ENCODE assay signal across 21 cellular contexts in the genomic region with DNA sequence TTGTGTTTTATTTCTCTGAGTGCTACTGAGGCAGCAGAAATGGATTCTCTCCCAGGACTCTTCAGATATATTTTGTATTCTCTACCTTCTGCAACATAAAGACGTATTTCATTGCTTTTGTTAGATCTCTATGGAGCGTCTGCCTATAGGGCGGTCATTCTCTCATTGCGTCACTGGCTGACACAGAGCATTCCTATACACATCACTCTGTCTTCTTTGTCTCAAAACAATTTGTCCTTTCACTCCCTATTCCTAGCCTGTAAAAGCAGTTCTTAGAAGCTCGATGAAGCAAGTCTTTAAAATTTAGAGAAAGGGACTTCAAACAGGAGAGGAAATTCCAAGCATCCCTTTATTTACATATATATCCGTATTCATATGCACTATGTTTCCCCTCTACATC.
A peak's percentile ranks its signal among the peaks of the same experiment; 100 is the strongest.
DNase-seq lines count a peak whose midpoint lies in the region; ATAC-seq, FAIRE-seq and TF ChIP-seq lines count a peak whose summit lies in the region.
"Had no signal": no experiment of that assay in that cellular context is flagged by ENCODE, and none has a peak within 500 bp of the region (broad histone marks: within the 10 kb centered on the region; RNA-seq: fewer than 3 reads in every experiment).

No MANE protein-coding gene starts in this region.

- H3K79me2 ChIP-seq in H1 (ENCODE audit: control insufficient read depth in 1 of 2, insufficient read depth in 2 of 2, low read length in 2 of 2) = no peaks in the 10 kb centered on the region
- no peaks in the 10 kb centered on the region for H3K79me2 ChIP-seq in Karpas-422 (ENCODE audit: low read length)

- no peak overlapping the region for H3K56ac ChIP-seq in H1 (replicated peaks; ENCODE audit: insufficient read length, low read depth, low read length)

- CTCF ChIA-PET in H1 (lab: Charles Lee; ENCODE audit: partially characterized antibody) (interaction anchor here (0.5 to 3.8 kb wide), 10 partner anchors 10 to 585 kb away, joined by 3 to 33 read pairs (median 6); partner anchors contain the start of gene CPED1), HEK293T (lab: Yijun Ruan, JAX) (interaction anchor here (2.0 kb wide), 1 partner anchor 120 kb away, joined by 5 read pairs; the partner anchor contains the start of gene CPED1)

- H3K79me1 ChIP-seq in H1 (ENCODE audit: low read depth, low read length) = no peaks in the 10 kb centered on the region

- H2AK5ac ChIP-seq in H1 (ENCODE audit: low read depth, low read length) = no peak overlapping the region

- no peaks in the 10 kb centered on the region for H3K27me3 ChIP-seq in H1 (replicated peaks in 1 of 4; ENCODE audit: control insufficient read depth in 3 of 4, extremely low read depth in 1 of 4, insufficient read depth in 3 of 4, low read length in 3 of 4)
- H3K27me3 ChIP-seq in Karpas-422 (ENCODE audit: low read length) = no peaks in the 10 kb centered on the region
- H3K27me3 ChIP-seq in foreskin keratinocyte = no peaks in the 10 kb centered on the region

- no peak overlapping the region for H2BK20ac ChIP-seq in H1 (ENCODE audit: low read length)

- no peak for TF ChIP-seq RAD21 in H1 (IDR thresholded peaks at IDR 0.05 in 1 of 2, conservative IDR thresholded peaks at IDR 0.05 in 1 of 2; ENCODE audit: low read depth in 2 of 2, low read length in 2 of 2)

- POLR2A ChIA-PET in H1 (lab: Charles Lee; ENCODE audit: partially characterized antibody) = no interaction called here
- POLR2A ChIA-PET in HEK293T (lab: Yijun Ruan, JAX) = no interaction called here

- TF ChIP-seq POLR2A in H1 (IDR thresholded peaks at IDR 0.05; ENCODE audit: control extremely low read depth in 1 of 2, low read depth in 2 of 2, low read length in 2 of 2) = no peak

- no peak overlapping the region for H2BK5ac ChIP-seq in H1 (ENCODE audit: low read depth, low read length)

- no peak overlapping the region for H4K5ac ChIP-seq in H1 (ENCODE audit: insufficient read length, low read depth, low read length)

- in situ Hi-C loops in SK-MEL-5 (cut with HindIII; ENCODE audit: low pct_unique_long_range_greater_than_20kb, low sequenced_read_pairs) = no loop called here

- H3K9me3 ChIP-seq in H1 (ENCODE audit: insufficient read depth in 2 of 2, low read depth in 1 of 2, low read length in 1 of 2) = no peaks in the 10 kb centered on the region
- no peaks in the 10 kb centered on the region for H3K9me3 ChIP-seq in Karpas-422 (ENCODE audit: low read length)
- H3K9me3 ChIP-seq: BE2C had no signal

- no peak overlapping the region for H2BK15ac ChIP-seq in H1 (ENCODE audit: low read length)

- H3K9me2 ChIP-seq in Karpas-422 (replicated peaks; ENCODE audit: insufficient read depth, low read length) = no peaks in the 10 kb centered on the region

- ATAC-seq in foreskin keratinocyte = no peak
- ATAC-seq: K562 had no signal

- TF ChIP-seq CTCF in H1 (IDR thresholded peaks at IDR 0.05; ENCODE audit: control extremely low read depth in 1 of 3, insufficient read depth in 1 of 3, low read depth in 1 of 3, low read length in 3 of 3) = no peak
- no peak for TF ChIP-seq CTCF in neural crest cell (conservative IDR thresholded peaks at IDR 0.05)
- TF ChIP-seq CTCF in foreskin keratinocyte (conservative IDR thresholded peaks at IDR 0.05) = no peak

- H3K14ac ChIP-seq in H1 (ENCODE audit: insufficient read length) = no peak overlapping the region

- H4K20me1 ChIP-seq in H1 (replicated peaks in 1 of 2; ENCODE audit: control insufficient read depth in 1 of 2, insufficient read depth in 2 of 2, low read length in 2 of 2) = no peaks in the 10 kb centered on the region
- no peaks in the 10 kb centered on the region for H4K20me1 ChIP-seq in Karpas-422 (ENCODE audit: insufficient read depth, low read depth, low read length)

- H3K27ac ChIP-seq in H1 (ENCODE audit: low read depth, low read length) = no peak overlapping the region
- H3K27ac ChIP-seq in Karpas-422 (ENCODE audit: low read length) = no peak overlapping the region
- H3K27ac ChIP-seq in foreskin keratinocyte = no peak overlapping the region
- H3K27ac ChIP-seq: RWPE1 had no signal

- H3K36me3 ChIP-seq in H1 (ENCODE audit: control insufficient read depth in 2 of 4, insufficient read depth in 4 of 4, low read length in 3 of 4) = no peaks in the 10 kb centered on the region
- H3K36me3 ChIP-seq in Karpas-422 (ENCODE audit: insufficient read depth, low read length) = no peaks in the 10 kb centered on the region
- H3K36me3 ChIP-seq: BE2C had no signal

- H2AFZ ChIP-seq in H1 (ENCODE audit: low read length) (no peak overlapping the region), Karpas-422 (ENCODE audit: low read length) (no peak overlapping the region)

- peaks cover 2% of the 10 kb centered on the region for H3K9me3 Mint-ChIP-seq in neural crest cell
- H3K9me3 Mint-ChIP-seq: HFFc6 had no signal

- H4K91ac ChIP-seq in H1 (replicated peaks; ENCODE audit: insufficient read length, low read length) = no peak overlapping the region

- H2BK120ac ChIP-seq in H1 (replicated peaks; ENCODE audit: low read depth, low read length) = no peak overlapping the region

- H3K9ac ChIP-seq in H1 (replicated peaks in 1 of 4; ENCODE audit: extremely low read depth in 1 of 4, low read depth in 3 of 4, low read length in 3 of 4) = no peak overlapping the region
- H3K9ac ChIP-seq in Karpas-422 (ENCODE audit: low read length) = no peak overlapping the region

- peak; percentile 95 for DNase-seq in SK-MEL-5 (ENCODE audit: low read depth, low spot score)
- DNase-seq in H1 (ENCODE audit: low read depth in 1 of 2, low spot score in 2 of 2) = no peak
- no peak for DNase-seq in neural crest cell (ENCODE audit: low read depth, low spot score)
- DNase-seq in frontal cortex (ENCODE audit: low spot score in 2 of 2) = no peak
- DNase-seq in Karpas-422 = no peak
- DNase-seq in HEK293T (ENCODE audit: extremely low spot score) = no peak
- DNase-seq in foreskin keratinocyte = no peak
- DNase-seq: BE2C; EL; GF-D8; H7; HFFc6; NCI-H1105; NCI-H146; NCI-H2029; NCI-H2227 treated with DMSO at 0.1 percent for 48 hours; NCI-H510A; NCI-H748 treated with DMSO at 0.1 percent for 48 hours; NK-92 treated with Interleukin-12 subunit alpha and Interleukin-12 subunit beta, amount 100 ng/mL, for 24 hours had no signal

- FAIRE-seq in H1 (lab: Jason Lieb, UNC) = no peak
- FAIRE-seq in frontal cortex (lab: Jason Lieb, UNC) = no peak
- FAIRE-seq: K562 had no signal

- H3K23me2 ChIP-seq in H1 (ENCODE audit: low read depth, low read length) = no peaks in the 10 kb centered on the region

- no peak overlapping the region for H3K18ac ChIP-seq in H1 (ENCODE audit: extremely low read depth, low read length)

- H3K4me2 ChIP-seq in H1 (ENCODE audit: insufficient read depth in 1 of 2, low read depth in 2 of 2, low read length in 2 of 2) (no peak overlapping the region), Karpas-422 (ENCODE audit: low read depth, low read length, poor library complexity, severe bottlenecking) (no peak overlapping the region)

- no peak overlapping the region for H3K4ac ChIP-seq in H1 (replicated peaks; ENCODE audit: insufficient read length, low read depth, low read length)

- peak overlapping the region; percentile 85 for H3K27ac Mint-ChIP-seq in neural crest cell (ENCODE audit: unreplicated experiment)
- H3K27ac Mint-ChIP-seq: HFFc6 had no signal

- H3K4me3 Mint-ChIP-seq in neural crest cell = peak overlapping the region; percentile 1
- H3K4me3 Mint-ChIP-seq: HFFc6 had no signal

- no peaks in the 10 kb centered on the region for H3K36me3 Mint-ChIP-seq in neural crest cell (ENCODE audit: low read depth)

- H2BK12ac ChIP-seq in H1 (ENCODE audit: low read depth, low read length) = no peak overlapping the region

- H3K23ac ChIP-seq in H1 (ENCODE audit: insufficient read length) = no peak overlapping the region

- 51% methylated on average over 6 of the region's 6 CpGs; no CpG with 5 or more reads in 1 of the 2 experiments for WGBS in H1 (ENCODE audit: extremely low coverage in 1 of 2, insufficient coverage in 1 of 2, insufficient read length in 1 of 2, insufficient replicate concordance in 2 of 2, low coverage in 1 of 2, low lambda C conversion rate in 2 of 2, missing lambda C conversion rate in 1 of 2), 2 experiments

- no peak for TF ChIP-seq EP300 in H1 (IDR thresholded peaks at IDR 0.05; ENCODE audit: borderline replicate concordance in 1 of 2, low read depth in 2 of 2, low read length in 2 of 2)

- peaks cover 0 to 2% (median 0%) of the 10 kb centered on the region in 4 experiments; a peak in 1 of 7 replicates for H3K4me1 ChIP-seq in H1 (replicated peaks in 1 of 4; ENCODE audit: control insufficient read depth in 3 of 4, insufficient read depth in 4 of 4, low read length in 3 of 4)
- no peaks in the 10 kb centered on the region for H3K4me1 ChIP-seq in Karpas-422 (ENCODE audit: low read length)
- H3K4me1 ChIP-seq in foreskin keratinocyte = no peaks in the 10 kb centered on the region
- H3K4me1 ChIP-seq: BE2C had no signal

- H3K27me3 Mint-ChIP-seq in neural crest cell (ENCODE audit: low read depth) = no peaks in the 10 kb centered on the region

- peaks cover 8% of the 10 kb centered on the region for H3K4me1 Mint-ChIP-seq in neural crest cell

- H3K4me3 ChIP-seq in H1 (ENCODE audit: extremely low read depth in 1 of 4, insufficient read depth in 2 of 4, low read depth in 3 of 4, low read length in 4 of 4) = no peak overlapping the region
- no peak overlapping the region for H3K4me3 ChIP-seq in Karpas-422 (ENCODE audit: low read length)
- H3K4me3 ChIP-seq: K562 had no signal

- no peak overlapping the region for H4K8ac ChIP-seq in H1 (ENCODE audit: extremely low read depth, insufficient read depth, low read length)

TF ChIP-seq in H1, 55 proteins besides CTCF, POLR2A, EP300 and RAD21 (continues in another document):
- TF ChIP-seq CHD2 (IDR thresholded peaks at IDR 0.05; ENCODE audit: low read length) (no peak), JUN (IDR thresholded peaks at IDR 0.05; ENCODE audit: low read depth, low read length) (no peak), HDAC2 (IDR thresholded peaks at IDR 0.05; ENCODE audit: borderline replicate concordance in 1 of 2, low read depth in 2 of 2, low read length in 2 of 2) (no peak), KDM4A (IDR thresholded peaks at IDR 0.05; ENCODE audit: low read depth, low read length, severe bottlenecking) (no peak), CBX8 (IDR thresholded peaks at IDR 0.05; ENCODE audit: borderline replicate concordance, low read depth, low read length) (no peak), SP1 (IDR thresholded peaks at IDR 0.05; ENCODE audit: low read depth, low read length) (no peak), CEBPB (IDR thresholded peaks at IDR 0.05; ENCODE audit: low read depth, low read length) (peak; percentile 65)

TF ChIP-seq in HEK293T, 16 proteins besides CTCF, POLR2A, EP300 and RAD21 (continues in another document):
- TF ChIP-seq NFRKB (IDR thresholded peaks at IDR 0.05) (no peak), SP1 (IDR thresholded peaks at IDR 0.05) (no peak), ELF4 (IDR thresholded peaks at IDR 0.05) (no peak)
